ENCODE assay signal across 28 cellular contexts in genomic region chr12:119102714-119103113, GRCh38.
"Had no signal": no experiment of that assay in that cellular context is flagged by ENCODE, and none has a peak within 500 bp of the region (broad histone marks: within the 10 kb centered on the region; RNA-seq: fewer than 3 reads in every experiment).

No MANE protein-coding gene starts in this region.

- H3K4me3 Mint-ChIP-seq: activated CD4-positive, alpha-beta T cell treated with anti-CD3 and anti-CD28 coated beads, Interleukin-2, amount 10 ng/mL, durations not matched to agents 7 days and 5 days; activated CD8-positive, alpha-beta T cell treated with anti-CD3 and anti-CD28 coated beads for 36 hours; activated naive CD8-positive, alpha-beta T cell; activated T-cell treated with anti-CD3 and anti-CD28 coated beads, Interleukin-2, amount 50 U/mL, for 4 hours; activated T-helper 17 cell treated with anti-CD3 and anti-CD28 coated beads, Interleukin-2, amount 50 U/mL, for 72 hours; central memory CD8-positive, alpha-beta T cell; dendritic cell treated with granulocyte-macrophage colony-stimulating factor and Interleukin-4, amounts not matched to agents 40 ng/mL and 50 ng/mL, for 4 days; WTC11 had no signal

- H3K9me3 ChIP-seq: gastrocnemius medialis had no signal

- ATAC-seq: activated CD8-positive, alpha-beta T cell treated with anti-CD3 and anti-CD28 coated beads for 36 hours; activated T-cell treated with anti-CD3 and anti-CD28 coated beads, Interleukin-2, amount 50 U/mL, for 4 hours; activated T-helper 17 cell treated with anti-CD3 and anti-CD28 coated beads, Interleukin-2, amount 50 U/mL, for 72 hours; foreskin keratinocyte; gastrocnemius medialis; heart right ventricle; WTC11 had no signal

- H3K27me3 ChIP-seq: brain microvascular endothelial cell, foreskin keratinocyte had no signal

- H3K4me3 ChIP-seq: coronary artery, dorsolateral prefrontal cortex, esophagus muscularis mucosa, gastrocnemius medialis, heart right ventricle had no signal

- DNase-seq: activated CD4-positive, alpha-beta T cell treated with anti-CD3 and anti-CD28 coated beads for 1 hour; activated CD4-positive, alpha-beta T cell treated with anti-CD3 and anti-CD28 coated beads for 4 hours; activated CD4-positive, alpha-beta T cell treated with anti-CD3 and anti-CD28 coated beads, Interleukin-2, amount 10 ng/mL, durations not matched to agents 7 days and 5 days; activated CD4-positive, alpha-beta T cell treated with anti-CD3 and anti-CD28 coated beads, Interleukin-2, amount 50 U/mL, for 4 hours; activated CD8-positive, alpha-beta memory T cell treated with anti-CD3 and anti-CD28 coated beads for 24 hours; activated CD8-positive, alpha-beta T cell treated with anti-CD3 and anti-CD28 coated beads for 36 hours; activated effector memory CD4-positive, alpha-beta T cell treated with Interleukin-2 at 50 U/mL for 16 hours; activated gamma-delta T cell treated with Interleukin-2 at 50 U/mL for 16 hours; activated naive CD4-positive, alpha-beta T cell treated with anti-CD3 and anti-CD28 coated beads, Interleukin-2, amount 50 U/mL, for 16 hours; activated naive CD4-positive, alpha-beta T cell treated with Interleukin-2 at 50 U/mL for 16 hours; activated T-cell treated with anti-CD3 and anti-CD28 coated beads, Interleukin-2, amount 50 U/mL, for 4 hours; amniotic stem cell; anterior cingulate cortex; brain microvascular endothelial cell; dorsolateral prefrontal cortex; effector memory CD4-positive, alpha-beta T cell; erythroblast; foreskin keratinocyte; gastrocnemius medialis; heart right ventricle; T-helper 2 cell had no signal

- H3K27ac Mint-ChIP-seq: activated CD4-positive, alpha-beta T cell treated with anti-CD3 and anti-CD28 coated beads, Interleukin-2, amount 10 ng/mL, durations not matched to agents 7 days and 5 days; activated CD8-positive, alpha-beta T cell treated with anti-CD3 and anti-CD28 coated beads for 36 hours; activated naive CD8-positive, alpha-beta T cell; activated T-helper 17 cell treated with anti-CD3 and anti-CD28 coated beads, Interleukin-2, amount 50 U/mL, for 72 hours; dendritic cell treated with granulocyte-macrophage colony-stimulating factor and Interleukin-4, amounts not matched to agents 40 ng/mL and 50 ng/mL, for 4 days; WTC11 had no signal

- H3K27ac ChIP-seq: brain microvascular endothelial cell, coronary artery, dorsolateral prefrontal cortex, esophagus muscularis mucosa, foreskin keratinocyte, gastrocnemius medialis, heart right ventricle had no signal

- H3K4me1 ChIP-seq: esophagus muscularis mucosa, foreskin keratinocyte, gastrocnemius medialis, heart right ventricle had no signal

- H3K36me3 ChIP-seq: brain microvascular endothelial cell, esophagus muscularis mucosa, gastrocnemius medialis, heart right ventricle had no signal

- H3K36me3 Mint-ChIP-seq: activated naive CD8-positive, alpha-beta T cell had no signal

- H3K27me3 Mint-ChIP-seq: activated CD4-positive, alpha-beta T cell treated with anti-CD3 and anti-CD28 coated beads, Interleukin-2, amount 10 ng/mL, durations not matched to agents 7 days and 5 days; activated CD8-positive, alpha-beta T cell treated with anti-CD3 and anti-CD28 coated beads for 36 hours; activated T-helper 17 cell treated with anti-CD3 and anti-CD28 coated beads, Interleukin-2, amount 50 U/mL, for 72 hours; central memory CD8-positive, alpha-beta T cell; dendritic cell treated with granulocyte-macrophage colony-stimulating factor and Interleukin-4, amounts not matched to agents 40 ng/mL and 50 ng/mL, for 4 days had no signal

- H3K4me1 Mint-ChIP-seq: activated CD4-positive, alpha-beta T cell treated with anti-CD3 and anti-CD28 coated beads, Interleukin-2, amount 10 ng/mL, durations not matched to agents 7 days and 5 days; activated T-helper 17 cell treated with anti-CD3 and anti-CD28 coated beads, Interleukin-2, amount 50 U/mL, for 72 hours; central memory CD8-positive, alpha-beta T cell had no signal

- H3K9me3 Mint-ChIP-seq: dendritic cell treated with granulocyte-macrophage colony-stimulating factor and Interleukin-4, amounts not matched to agents 40 ng/mL and 50 ng/mL, for 4 days had no signal
